In genomic region chr17:19270951-19271611, GRCh38 we compare ENCODE assay signal across 10 cellular contexts. TPM values are rescaled to one million over a fixed set of nuclear protein-coding genes. Genes with fewer than 3 reads are reported as not detected.
A peak's percentile ranks its signal among the peaks of the same experiment; 100 is the strongest.
DNase-seq lines count a peak whose midpoint lies in the region; ATAC-seq and TF ChIP-seq lines count a peak whose summit lies in the region.
"Had no signal": no experiment of that assay in that cellular context is flagged by ENCODE, and none has a peak within 500 bp of the region (broad histone marks: within the 10 kb centered on the region; RNA-seq: fewer than 3 reads in every experiment).

No MANE protein-coding gene starts in this region.

- TF ChIP-seq CTCF in GM20000 (IDR thresholded peaks at IDR 0.05; ENCODE audit: extremely low read depth, missing control alignments), result no peak
- no peak for TF ChIP-seq CTCF in heart left ventricle (IDR thresholded peaks at IDR 0.05)

- H3K9me3 ChIP-seq in heart left ventricle, result no peaks in the 10 kb centered on the region

- WGBS in heart left ventricle, 4 donors, result 40 to 43% (median 40%) methylated on average over 7 of the region's 7 CpGs

- no peak for TF ChIP-seq POLR2A in heart left ventricle (IDR thresholded peaks at IDR 0.05)

- intact Hi-C loops in heart left ventricle (cut with DNase I), result loop anchor here in 1 of 10 donors (2.0 kb wide), 1 partner anchor 20 kb away; no protein-coding TSS in a partner anchor

- no peaks in the 10 kb centered on the region for H3K27me3 ChIP-seq in heart left ventricle

- DNase-seq in CMK (ENCODE audit: low read depth) (peak; percentile 25), GM20000 (ENCODE audit: low spot score) (peak; percentile 60), heart left ventricle (peak in 4 of 5 donors; percentile 54 to 90 (median 76)), SKM-1 (lab: John Stamatoyannopoulos, UW; ENCODE audit: unreplicated experiment) (no peak), NCI-H1092 (lab: John Stamatoyannopoulos, UW) (no peak), amniotic stem cell (lab: John Stamatoyannopoulos, UW) (no peak)
- DNase-seq: CD4-positive, CD25-positive, alpha-beta regulatory T cell; HCEC 1CT had no signal

- ATAC-seq in HG03520 (IDR thresholded peaks at IDR 0.05; ENCODE audit: unreplicated experiment) (peak; percentile 60), heart left ventricle (peak; percentile 84 to 92 (median 88)), HG02763 (IDR thresholded peaks at IDR 0.05; ENCODE audit: unreplicated experiment) (no peak)

- H3K36me3 ChIP-seq in heart left ventricle, result peaks cover 0 to 10% (median 0%) of the 10 kb centered on the region in 9 donors

- peaks cover 14 to 96% (median 66%) of the 10 kb centered on the region in 12 donors for H3K4me1 ChIP-seq in heart left ventricle

- no peak overlapping the region for H3K4me3 ChIP-seq in heart left ventricle

- peak overlapping the region; percentile 42 to 88 (median 74) for H3K27ac ChIP-seq in heart left ventricle

RNA-seq across cellular contexts. Expression of gene EPN2, which starts 33.9 kb away (rescaled TPM):
- total RNA-seq in heart left ventricle, result 100 to 1,000 TPM in 1 of 9 donors, 10 to 100 TPM in 8; 43.9 to 114 (median 73.9) TPM
- polyA plus RNA-seq in heart left ventricle, result 10 to 100 TPM; 26.4 to 37.9 TPM

Comparison
In these comparisons a context has a peak if more than half of its experiments do, and no peak if none do; other contexts are left out.
1. DNase-seq: peak in CMK (single experiment), GM20000 (single experiment) and heart left ventricle (4 of 5); none in SKM-1 (single experiment), NCI-H1092 (single experiment) and amniotic stem cell (single experiment).